Comparison of ENCODE assay signal across 8 cellular contexts in genomic region chr7:12570529-12571461, GRCh38. TPM values are rescaled to one million over a fixed set of nuclear protein-coding genes. Genes with fewer than 3 reads are reported as not detected.
DNase-seq lines count a peak whose midpoint lies in the region; ATAC-seq and TF ChIP-seq lines count a peak whose summit lies in the region.

Gene SCIN (plus strand): TSS chr7:12570720. CDS start chr7:12570787, 67 bp downstream.

- CTCF ChIA-PET in Caco-2 (lab: Charles Lee), result no interaction called here

- no peak within 1 kb of the TSS for H3T11ph ChIP-seq in H9 (ENCODE audit: low read length)

- in situ Hi-C loops in astrocyte of the spinal cord (cut with HindIII; ENCODE audit: low sequenced_read_pairs), result no loop called here

- H2AFZ ChIP-seq in H9 (ENCODE audit: low read length), result no peak within 1 kb of the TSS

- H3K18ac ChIP-seq in H9 (ENCODE audit: insufficient read length, low read depth, low read length), result no peak within 1 kb of the TSS

- H3K79me1 ChIP-seq in H9 (ENCODE audit: insufficient read depth, low read depth, low read length, poor library complexity, severe bottlenecking), result no peaks in the 10 kb centered on the region

- no TSS peak for BruUV-seq in Caco-2 (replicated peaks; lab: Mats Ljungman, UMichigan)

- no peak within 1 kb of the TSS for H4K91ac ChIP-seq in H9 (ENCODE audit: insufficient read length, low read depth, low read length)

- POLR2A ChIA-PET in Caco-2 (lab: Charles Lee), result no interaction called here

- no peak within 1 kb of the TSS for H2BK5ac ChIP-seq in H9 (ENCODE audit: insufficient read length, low read length)

- H2BK20ac ChIP-seq in H9 (ENCODE audit: low read depth, low read length, poor library complexity, severe bottlenecking), result no peak within 1 kb of the TSS

- no peak within 1 kb of the TSS for H4K8ac ChIP-seq in H9 (replicated peaks; ENCODE audit: insufficient read length, low read depth, low read length)

- H3K56ac ChIP-seq in H9 (ENCODE audit: insufficient read length, low read depth, low read length), result no peak within 1 kb of the TSS

- no peaks in the 10 kb centered on the region for H4K20me1 ChIP-seq in H9 (ENCODE audit: control insufficient read depth, insufficient read depth, insufficient read length)

- TF ChIP-seq CTCF in Caco-2 (IDR thresholded peaks at IDR 0.05; ENCODE audit: insufficient read depth in 1 of 2, low read depth in 1 of 2, low read length in 1 of 2, severe bottlenecking in 1 of 2, unreplicated experiment in 1 of 2), result no peak
- TF ChIP-seq CTCF in H9 (conservative IDR thresholded peaks at IDR 0.05), result no peak
- TF ChIP-seq CTCF in astrocyte of the spinal cord (IDR thresholded peaks at IDR 0.05; ENCODE audit: low read depth, low read length), result no peak

- no peak within 1 kb of the TSS for H4K5ac ChIP-seq in H9 (ENCODE audit: insufficient read length, low read depth, low read length)

- no peak for ATAC-seq in GM21619 (IDR thresholded peaks at IDR 0.05; ENCODE audit: unreplicated experiment)

- H3K9me3 Mint-ChIP-seq in Caco-2 (ENCODE audit: unreplicated experiment) (peaks cover 3% of the 10 kb centered on the region), H9 (no peaks in the 10 kb centered on the region; a peak in 1 of 5 replicates)

- H3K27me3 Mint-ChIP-seq in Caco-2 (ENCODE audit: insufficient read depth, unreplicated experiment), result peaks cover 34% of the 10 kb centered on the region
- H3K27me3 Mint-ChIP-seq in H9 (ENCODE audit: low read depth), result peaks cover 46% of the 10 kb centered on the region

- H3K23me2 ChIP-seq in H9 (ENCODE audit: insufficient read length, low read depth, low read length, poor library complexity, severe bottlenecking), result peaks cover 13% of the 10 kb centered on the region

- H3K4me2 ChIP-seq in H9 (ENCODE audit: insufficient read depth, insufficient read length, low read length), result peak within 1 kb of the TSS; percentile 89

- H3K9me3 ChIP-seq in Caco-2 (no peaks in the 10 kb centered on the region), H9 (ENCODE audit: control insufficient read depth, low read depth, low read length) (no peaks in the 10 kb centered on the region)

- H3K27ac ChIP-seq in H9 (ENCODE audit: insufficient read length, low read depth, low read length), result no peak within 1 kb of the TSS

- H2BK12ac ChIP-seq in H9 (ENCODE audit: insufficient read length, low read depth, low read length), result no peak within 1 kb of the TSS

- peaks cover 8% of the 10 kb centered on the region for H3K4me1 Mint-ChIP-seq in Caco-2 (ENCODE audit: low read depth, unreplicated experiment)
- H3K4me1 Mint-ChIP-seq in H9, result peaks cover 13 to 16% of the 10 kb centered on the region in 2 experiments

- peak; percentile 28 to 38 for DNase-seq in Caco-2
- peak; percentile 63 for DNase-seq in H9
- DNase-seq in NCI-H526 treated with DMSO at 0.1 percent for 48 hours (lab: John Stamatoyannopoulos, UW), result peak; percentile 78
- DNase-seq in astrocyte of the spinal cord (ENCODE audit: low read depth, low spot score), result peak; percentile 17
- DNase-seq in retina, result peak; percentile 81
- no peak for DNase-seq in NCI-H226

- WGBS in H9 (ENCODE audit: extremely low coverage, insufficient read length, low lambda C conversion rate), result no CpG with 5 or more reads among the region's 74 CpGs

- no peaks in the 10 kb centered on the region for H3K36me3 ChIP-seq in Caco-2 (ENCODE audit: control insufficient read depth, insufficient read depth, low read length)

- H3K4me3 Mint-ChIP-seq in Caco-2 (ENCODE audit: unreplicated experiment) (peak within 1 kb of the TSS; percentile 79), H9 (peak within 1 kb of the TSS; percentile 72 to 87)

- peak within 1 kb of the TSS; percentile 32 for H3K4me3 ChIP-seq in Caco-2 (ENCODE audit: low read depth, low read length)
- peak within 1 kb of the TSS; percentile 42 for H3K4me3 ChIP-seq in astrocyte of the spinal cord (ENCODE audit: low read depth, low read length)
- peak within 1 kb of the TSS; percentile 49 for H3K4me3 ChIP-seq in iPS-11a (ENCODE audit: low read depth, low read length)

- H3K23ac ChIP-seq in H9 (ENCODE audit: insufficient read length, low read depth, low read length), result no peak within 1 kb of the TSS

- H2BK120ac ChIP-seq in H9 (ENCODE audit: low read depth, low read length, poor library complexity, severe bottlenecking), result no peak within 1 kb of the TSS

- H3K4ac ChIP-seq in H9 (ENCODE audit: low read depth, low read length), result no peak within 1 kb of the TSS

- H3K9ac ChIP-seq in H9 (ENCODE audit: extremely low read depth, insufficient read length, low read length), result peak within 1 kb of the TSS; percentile 2

- H3K27ac Mint-ChIP-seq in Caco-2 (ENCODE audit: unreplicated experiment) (no peak within 1 kb of the TSS), H9 (peak within 1 kb of the TSS in 1 of 3 experiments; percentile 70; a peak in 2 of 7 replicates)

- H2AK5ac ChIP-seq in H9 (ENCODE audit: insufficient read length, low read length), result no peak within 1 kb of the TSS

- H3K27me3 ChIP-seq in Caco-2 (replicated peaks; ENCODE audit: control insufficient read depth, insufficient read depth, low read length) (no peaks in the 10 kb centered on the region; the same call in 1 of the 2 replicates), H9 (ENCODE audit: insufficient read depth, low read length) (peaks cover 17% of the 10 kb centered on the region; the same call in 1 of the 2 replicates)

- no peak within 1 kb of the TSS; the same call in 1 of the 2 replicates for H3K14ac ChIP-seq in H9 (ENCODE audit: insufficient read depth, low read length)

- no peak within 1 kb of the TSS for H2BK15ac ChIP-seq in H9 (ENCODE audit: low read depth, low read length)

- intact Hi-C loops in Caco-2 (cut with micrococcal nuclease; ENCODE audit: unreplicated experiment), result loop anchor here (5.0 kb wide), 1 partner anchor 52 kb away; no protein-coding TSS in a partner anchor

- no peaks in the 10 kb centered on the region for H3K79me2 ChIP-seq in H9 (ENCODE audit: insufficient read depth, low read length)

- H3K36me3 Mint-ChIP-seq in Caco-2 (ENCODE audit: insufficient read depth, unreplicated experiment) (no peaks in the 10 kb centered on the region), H9 (ENCODE audit: insufficient read depth in 1 of 3, low read depth in 3 of 3) (no peaks in the 10 kb centered on the region)

- H3K4me1 ChIP-seq in Caco-2 (peaks cover 3% of the 10 kb centered on the region; the same call in 1 of the 2 replicates), H9 (ENCODE audit: insufficient read depth, low read length) (no peaks in the 10 kb centered on the region)

RNA-seq across cellular contexts. Expression of gene SCIN, which starts in this region (rescaled TPM):
- total RNA-seq in Caco-2 (2022) (0.39 and 0.84 TPM in 2 replicates), H9 (2021) (0.44 and 0.50 TPM in 2 replicates)

Comparison
In these comparisons a context has a peak if more than half of its experiments do, and no peak if none do; other contexts are left out.
1. Peak in DNase-seq and H3K4me3 ChIP-seq in Caco-2; RNA of the gene not detected or under 1 TPM.
2. Peak in DNase-seq, H3K9ac ChIP-seq and H3K4me2 ChIP-seq in H9; RNA of the gene not detected or under 1 TPM.